ENCODE assay signal across 8 cellular contexts in the genomic region with DNA sequence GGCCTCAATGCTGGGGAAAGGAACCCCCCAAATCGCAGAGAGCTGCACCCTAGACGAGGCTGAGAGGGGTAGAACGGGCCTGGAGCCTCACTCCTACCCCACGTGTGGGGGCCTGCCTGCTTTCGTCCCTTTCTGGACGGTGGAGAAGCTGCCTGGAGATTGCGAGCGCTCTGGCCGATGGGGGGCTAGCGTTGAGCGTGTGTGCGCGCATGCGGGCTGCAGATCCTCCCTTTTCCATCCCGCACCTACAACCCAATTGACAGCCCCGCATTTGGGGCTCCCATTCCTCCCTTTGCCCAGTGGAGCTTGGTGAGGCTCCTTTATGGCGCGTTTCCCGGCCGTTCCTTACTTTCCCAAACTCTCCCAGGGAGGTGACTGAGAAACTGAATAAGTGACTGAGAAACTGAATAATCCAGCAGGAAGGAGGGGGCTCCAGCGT. TPM values are rescaled to one million over a fixed set of nuclear protein-coding genes. Genes with fewer than 3 reads are reported as not detected.
DNase-seq lines count a peak whose midpoint lies in the region; ATAC-seq and TF ChIP-seq lines count a peak whose summit lies in the region.

No MANE protein-coding gene starts in this region.

- no peaks in the 10 kb centered on the region for H3K36me3 Mint-ChIP-seq in CD4-positive, CD25-positive, alpha-beta regulatory T cell

- peak overlapping the region; percentile 54; the same call in 1 of the 2 replicates for H3K9ac ChIP-seq in KMS-11
- peak overlapping the region; percentile 84 to 86 for H3K9ac ChIP-seq in colonic mucosa (ENCODE audit: low read depth in 2 of 2, low read length in 2 of 2)

- peak overlapping the region; percentile 66 for H3K27ac ChIP-seq in CD4-positive, CD25-positive, alpha-beta regulatory T cell (ENCODE audit: insufficient read depth, low read length, poor library complexity, severe bottlenecking)
- H3K27ac ChIP-seq in KMS-11 (no peak overlapping the region), colonic mucosa (peak overlapping the region; percentile 88), muscle layer of duodenum (ENCODE audit: low read length) (peak overlapping the region; percentile 75)

- H2AFZ ChIP-seq in KMS-11 (ENCODE audit: low read depth), result peak overlapping the region; percentile 71; the same call in 1 of the 2 replicates

- DNase-seq in CD4-positive, CD25-positive, alpha-beta regulatory T cell, result peak in 1 of 3 donors; percentile 18
- DNase-seq in colonic mucosa (no peak), NCI-H2107 (lab: John Stamatoyannopoulos, UW) (no peak), OCI-M2 (lab: John Stamatoyannopoulos, UW; ENCODE audit: unreplicated experiment) (no peak), NCI-H2196 treated with DMSO at 0.1 percent for 48 hours (lab: John Stamatoyannopoulos, UW; ENCODE audit: unreplicated experiment) (no peak)

- H3K9me3 Mint-ChIP-seq in CD4-positive, CD25-positive, alpha-beta regulatory T cell, result peaks cover 0 to 2% (median 0%) of the 10 kb centered on the region in 7 donors

- H3K36me3 ChIP-seq in CD4-positive, CD25-positive, alpha-beta regulatory T cell (ENCODE audit: control insufficient read depth, insufficient read depth, low read length), result no peaks in the 10 kb centered on the region
- no peaks in the 10 kb centered on the region for H3K36me3 ChIP-seq in KMS-11 (ENCODE audit: insufficient read depth)
- no peaks in the 10 kb centered on the region for H3K36me3 ChIP-seq in colonic mucosa
- no peaks in the 10 kb centered on the region for H3K36me3 ChIP-seq in muscle layer of duodenum (ENCODE audit: control insufficient read depth in 1 of 2, insufficient read depth in 2 of 2, low read length in 2 of 2)

- H3K4me3 ChIP-seq in CD4-positive, CD25-positive, alpha-beta regulatory T cell (ENCODE audit: low read depth, low read length), result peak overlapping the region; percentile 37
- H3K4me3 ChIP-seq in KMS-11 (IDR thresholded peaks at IDR 0.05; ENCODE audit: insufficient read depth, low read depth, low read length) (no peak overlapping the region), colonic mucosa (peak overlapping the region; percentile 75), muscle layer of duodenum (ENCODE audit: low read depth in 1 of 2, low read length in 2 of 2) (peak overlapping the region; percentile 35 to 68)

- TF ChIP-seq CTCF in KMS-11 (conservative IDR thresholded peaks at IDR 0.05; ENCODE audit: low read depth, low read length) (no peak), colonic mucosa (IDR thresholded peaks at IDR 0.05) (no peak)

- peak overlapping the region; percentile 96 to 98 (median 96) for H3K4me3 Mint-ChIP-seq in CD4-positive, CD25-positive, alpha-beta regulatory T cell

- intact Hi-C loops in colonic mucosa (cut with DNase I), result loop anchor here (10.0 kb wide), 1 partner anchor 242 kb away; a partner anchor contains a TSS

- peak overlapping the region; percentile 87 for H3K4me2 ChIP-seq in KMS-11

- H3K9me3 ChIP-seq in CD4-positive, CD25-positive, alpha-beta regulatory T cell (ENCODE audit: control insufficient read depth in 2 of 2, low read length in 2 of 2), result no peaks in the 10 kb centered on the region
- no peaks in the 10 kb centered on the region for H3K9me3 ChIP-seq in colonic mucosa
- no peaks in the 10 kb centered on the region for H3K9me3 ChIP-seq in muscle layer of duodenum (ENCODE audit: control insufficient read depth in 1 of 2, low read length in 2 of 2)

- H3K4me1 ChIP-seq in CD4-positive, CD25-positive, alpha-beta regulatory T cell (ENCODE audit: control insufficient read depth, insufficient read depth, low read length, poor library complexity, severe bottlenecking), result peaks cover 32% of the 10 kb centered on the region
- H3K4me1 ChIP-seq in KMS-11 (ENCODE audit: low read depth, poor library complexity, severe bottlenecking) (peaks cover 26% of the 10 kb centered on the region), colonic mucosa (peaks cover 7% of the 10 kb centered on the region), muscle layer of duodenum (ENCODE audit: control insufficient read depth in 1 of 2, insufficient read depth in 2 of 2, low read length in 2 of 2) (peaks cover 7 to 28% of the 10 kb centered on the region in 2 donors)

- no peak for ATAC-seq in CD4-positive, CD25-positive, alpha-beta regulatory T cell (ENCODE audit: low read depth in 2 of 2)
- no peak for ATAC-seq in HG03139 (IDR thresholded peaks at IDR 0.05; ENCODE audit: unreplicated experiment)

- H3K4me1 Mint-ChIP-seq in CD4-positive, CD25-positive, alpha-beta regulatory T cell, result peaks cover 0 to 32% (median 11%) of the 10 kb centered on the region in 4 donors

- no peaks in the 10 kb centered on the region for H4K20me1 ChIP-seq in KMS-11 (ENCODE audit: insufficient read depth)

- no peaks in the 10 kb centered on the region for H3K27me3 ChIP-seq in CD4-positive, CD25-positive, alpha-beta regulatory T cell (ENCODE audit: control insufficient read depth, insufficient read depth, low read length)
- no peaks in the 10 kb centered on the region for H3K27me3 ChIP-seq in KMS-11 (ENCODE audit: insufficient read depth, low read depth)
- H3K27me3 ChIP-seq in colonic mucosa, result no peaks in the 10 kb centered on the region
- no peaks in the 10 kb centered on the region for H3K27me3 ChIP-seq in muscle layer of duodenum (ENCODE audit: low read depth, low read length)

- H3K79me2 ChIP-seq in KMS-11 (ENCODE audit: insufficient read depth, low read depth), result no peaks in the 10 kb centered on the region

- H3K27ac Mint-ChIP-seq in CD4-positive, CD25-positive, alpha-beta regulatory T cell, result peak overlapping the region; percentile 66 to 94 (median 82)

- H3K27me3 Mint-ChIP-seq in CD4-positive, CD25-positive, alpha-beta regulatory T cell, result no peaks in the 10 kb centered on the region

RNA-seq across cellular contexts. Expression of a gene that starts 0.9 kb away (rescaled TPM):
- total RNA-seq in CD4-positive, CD25-positive, alpha-beta regulatory T cell, result not detected
- under 1 TPM; 0.10 to 0.99 (median 0.33) TPM for polyA plus RNA-seq in CD4-positive, CD25-positive, alpha-beta regulatory T cell
- total RNA-seq in colonic mucosa, result 100 to 1,000 TPM in 1 of 2 donors, 10 to 100 TPM in 1; 76.6 to 119 TPM

RNA-seq across cellular contexts. Expression of a gene that starts 8.3 kb away (rescaled TPM):
- 9.4 TPM for total RNA-seq in CD4-positive, CD25-positive, alpha-beta regulatory T cell
- polyA plus RNA-seq in CD4-positive, CD25-positive, alpha-beta regulatory T cell, result 10 to 100 TPM in 1 of 4 donors, 1 to 10 TPM in 3; 7.5 to 10.3 (median 8.8) TPM
- total RNA-seq in colonic mucosa, result 10 to 100 TPM; 11.6 to 13.9 TPM

RNA-seq across cellular contexts. Expression of a gene that starts 27.5 kb away (rescaled TPM):
- 141 TPM for total RNA-seq in CD4-positive, CD25-positive, alpha-beta regulatory T cell
- polyA plus RNA-seq in CD4-positive, CD25-positive, alpha-beta regulatory T cell, result 10 to 100 TPM; 10.7 to 21.4 (median 17.4) TPM
- 10 to 100 TPM; 22.0 to 42.2 TPM for total RNA-seq in colonic mucosa

Comparison
In these comparisons a context has a peak if more than half of its experiments do, and no peak if none do; other contexts are left out.
1. RNA of a gene that starts 0.9 kb away (total RNA-seq): 76.6 to 119 TPM in colonic mucosa; not detected in CD4-positive, CD25-positive, alpha-beta regulatory T cell (single experiment); every median in the first group is over 10 times any median in the second.